ENCODE assay signal across 9 cellular contexts in genomic region chr1:1069711-1070676, GRCh38. TPM values are rescaled to one million over a fixed set of nuclear protein-coding genes. Genes with fewer than 3 reads are reported as not detected.
A peak's percentile ranks its signal among the peaks of the same experiment; 100 is the strongest.
DNase-seq lines count a peak whose midpoint lies in the region; ATAC-seq, FAIRE-seq and TF ChIP-seq lines count a peak whose summit lies in the region.
"Had no signal": no experiment of that assay in that cellular context is flagged by ENCODE, and none has a peak within 500 bp of the region (broad histone marks: within the 10 kb centered on the region; RNA-seq: fewer than 3 reads in every experiment).

No MANE protein-coding gene starts in this region.

- peak overlapping the region; percentile 32 for H3K9ac ChIP-seq in SK-N-MC (ENCODE audit: insufficient read length)

- no peak for TF ChIP-seq POLR2A in upper lobe of left lung (IDR thresholded peaks at IDR 0.05)

- H3K27ac ChIP-seq in SK-N-MC, result no peak overlapping the region
- no peak overlapping the region for H3K27ac ChIP-seq in upper lobe of left lung

- intact Hi-C loops in activated naive CD4-positive, alpha-beta T cell treated with anti-CD3 and anti-CD28 coated beads for 36 hours (cut with micrococcal nuclease), result no loop called here

- H3K4me3 Mint-ChIP-seq in activated naive CD4-positive, alpha-beta T cell treated with anti-CD3 and anti-CD28 coated beads for 36 hours, result peak overlapping the region; percentile 29

- no peak for DNase-seq in activated naive CD4-positive, alpha-beta T cell treated with anti-CD3 and anti-CD28 coated beads for 36 hours
- no peak for DNase-seq in activated naive CD4-positive, alpha-beta T cell (lab: John Stamatoyannopoulos, UW)
- DNase-seq in SK-N-MC (ENCODE audit: low read depth, low spot score), result no peak
- DNase-seq in upper lobe of left lung, result peak in 1 of 2 donors; percentile 88
- no peak for DNase-seq in HPDE6-E6E7 (ENCODE audit: extremely low spot score)
- DNase-seq in COLO829 (ENCODE audit: low spot score), result no peak
- no peak for DNase-seq in D721Med (ENCODE audit: insufficient read length, low spot score)

- WGBS in upper lobe of left lung, 2 donors, result 62 to 76% methylated on average over 14 to 26 of the region's 40 CpGs

- H3K36me3 Mint-ChIP-seq in activated naive CD4-positive, alpha-beta T cell treated with anti-CD3 and anti-CD28 coated beads for 36 hours (ENCODE audit: low read depth), result peaks cover 2% of the 10 kb centered on the region

- H3K9me3 ChIP-seq in SK-N-MC (ENCODE audit: low read depth, low read length) (no peaks in the 10 kb centered on the region), upper lobe of left lung (no peaks in the 10 kb centered on the region)

- H3K27me3 ChIP-seq in upper lobe of left lung, result peaks cover 0 to 27% (median 5%) of the 10 kb centered on the region in 4 donors

- H3K36me3 ChIP-seq in SK-N-MC (ENCODE audit: insufficient read depth, low read length) (no peaks in the 10 kb centered on the region), upper lobe of left lung (no peaks in the 10 kb centered on the region)

- CTCF ChIA-PET in activated naive CD4-positive, alpha-beta T cell treated with anti-CD3 and anti-CD28 coated beads for 36 hours (lab: Charles Lee), result no interaction called here

- H3K27ac Mint-ChIP-seq in activated naive CD4-positive, alpha-beta T cell treated with anti-CD3 and anti-CD28 coated beads for 36 hours, result no peak overlapping the region

- H3K4me3 ChIP-seq in SK-N-MC (peak overlapping the region; percentile 94), iPS-11a (ENCODE audit: low read depth, low read length) (peak overlapping the region; percentile 33), upper lobe of left lung (peak overlapping the region in 3 of 4 donors; percentile 49 to 66 (median 59))

- peaks cover 10% of the 10 kb centered on the region for H3K27me3 Mint-ChIP-seq in activated naive CD4-positive, alpha-beta T cell treated with anti-CD3 and anti-CD28 coated beads for 36 hours (ENCODE audit: low read depth)

- no peak for ATAC-seq in upper lobe of left lung (ENCODE audit: low FRiP score in 2 of 2)

- FAIRE-seq in D721Med (lab: Jason Lieb, UNC), result no peak

- H3K4me1 Mint-ChIP-seq in activated naive CD4-positive, alpha-beta T cell treated with anti-CD3 and anti-CD28 coated beads for 36 hours (ENCODE audit: low read depth), result peaks cover 16% of the 10 kb centered on the region

- no peaks in the 10 kb centered on the region for H3K9me3 Mint-ChIP-seq in activated naive CD4-positive, alpha-beta T cell treated with anti-CD3 and anti-CD28 coated beads for 36 hours

- TF ChIP-seq CTCF in upper lobe of left lung (IDR thresholded peaks at IDR 0.05) (no peak), D721Med (IDR thresholded peaks at IDR 0.05; ENCODE audit: insufficient read depth, missing control alignments) (no peak)

- peaks cover 11 to 35% (median 25%) of the 10 kb centered on the region in 4 donors for H3K4me1 ChIP-seq in upper lobe of left lung

- no peak for TF ChIP-seq EP300 in upper lobe of left lung (IDR thresholded peaks at IDR 0.05)

RNA-seq across cellular contexts. Expression of gene RNF223, which starts 4.1 kb away (rescaled TPM):
- not detected for total RNA-seq in activated naive CD4-positive, alpha-beta T cell treated with anti-CD3 and anti-CD28 coated beads for 36 hours
- 1 to 10 TPM; 1.0 to 2.4 (median 1.8) TPM for total RNA-seq in upper lobe of left lung
- total RNA-seq: temporal lobe had no signal

RNA-seq across cellular contexts. Expression of gene C1orf159, which starts 45.9 kb away (rescaled TPM):
- total RNA-seq in activated naive CD4-positive, alpha-beta T cell treated with anti-CD3 and anti-CD28 coated beads for 36 hours, result 10 to 100 TPM; 14.9 to 18.6 TPM
- total RNA-seq in upper lobe of left lung, result 10 to 100 TPM in 5 of 6 donors, 1 to 10 TPM in 1; 5.7 to 34.6 (median 15.2) TPM

RNA-seq across cellular contexts. Expression of gene AGRN, which starts 50.1 kb away (rescaled TPM):
- total RNA-seq in activated naive CD4-positive, alpha-beta T cell treated with anti-CD3 and anti-CD28 coated beads for 36 hours, result 10 to 100 TPM; 30.5 to 35.1 TPM
- total RNA-seq in upper lobe of left lung, result 100 to 1,000 TPM in 5 of 6 donors, 10 to 100 TPM in 1; 91.0 to 316 (median 157) TPM

RNA-seq across cellular contexts. Expression of gene ISG15, which starts 56.7 kb away (rescaled TPM):
- 100 to 1,000 TPM; 143 to 147 TPM for total RNA-seq in activated naive CD4-positive, alpha-beta T cell treated with anti-CD3 and anti-CD28 coated beads for 36 hours
- 100 to 1,000 TPM in 2 of 6 donors, 10 to 100 TPM in 4; 32.5 to 180 (median 63.8) TPM for total RNA-seq in upper lobe of left lung

Comparison
In these comparisons a context has a peak if more than half of its experiments do, and no peak if none do; other contexts are left out.
1. H3K4me3 ChIP-seq: peak in every context shown above with its lines; median percentile 94 in SK-N-MC; 59 in upper lobe of left lung; 33 in iPS-11a.